9 cellular contexts compared by ENCODE assay signal in the genomic region with DNA sequence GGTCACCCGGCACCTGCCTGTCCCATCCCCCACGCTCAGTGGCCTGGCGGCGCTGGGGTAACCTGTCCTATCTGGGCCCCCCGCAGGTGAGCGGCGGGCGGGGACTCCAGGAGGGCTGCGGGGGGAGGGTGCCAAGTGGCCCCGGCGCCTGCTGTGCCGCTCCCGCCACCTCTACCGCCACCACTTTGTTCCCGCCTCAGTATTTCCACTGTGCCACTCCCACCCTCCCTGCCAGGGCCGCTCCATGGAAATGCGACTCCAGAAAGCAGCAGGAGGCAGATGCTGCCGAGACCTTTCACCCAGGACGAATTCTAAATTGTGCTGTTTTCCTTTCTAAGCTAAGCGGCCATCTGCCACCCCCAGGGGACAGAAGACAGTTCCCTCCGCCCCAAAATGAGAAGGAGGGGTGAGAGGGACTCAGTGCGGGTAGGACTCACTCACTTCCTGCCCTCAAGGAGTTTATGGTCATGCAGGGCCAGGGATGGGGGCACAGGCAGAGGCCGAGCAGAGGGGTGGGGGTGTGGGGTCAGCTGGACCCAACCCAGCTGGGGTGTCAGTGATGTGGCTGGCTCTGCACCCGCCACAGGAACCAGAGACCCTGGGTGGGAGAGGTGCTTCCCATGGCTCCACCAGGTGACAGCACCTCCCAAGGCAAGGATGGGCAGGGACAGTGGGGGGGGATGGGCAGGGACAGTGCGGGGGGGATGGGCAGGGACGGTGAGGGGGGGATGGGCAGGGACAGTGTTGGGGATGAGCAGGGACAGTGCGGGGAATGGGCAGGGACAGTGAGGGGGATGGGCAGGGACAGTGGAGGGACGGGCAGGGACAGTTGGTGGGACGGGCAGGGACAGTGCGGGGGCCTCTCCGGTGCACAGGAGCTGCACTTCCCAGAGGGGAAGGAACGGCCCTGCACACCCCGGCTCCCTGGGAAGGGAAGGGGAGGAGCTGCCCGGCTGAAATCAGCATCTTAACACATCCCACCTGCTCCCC. TPM values are rescaled to one million over a fixed set of nuclear protein-coding genes. Genes with fewer than 3 reads are reported as not detected.
DNase-seq lines count a peak whose midpoint lies in the region; ATAC-seq and TF ChIP-seq lines count a peak whose summit lies in the region.
"Had no signal": no experiment of that assay in that cellular context is flagged by ENCODE, and none has a peak within 500 bp of the region (broad histone marks: within the 10 kb centered on the region; RNA-seq: fewer than 3 reads in every experiment).

No MANE protein-coding gene starts in this region.

- H3K9me3 ChIP-seq in A673 (ENCODE audit: low read depth, low read length, poor library complexity, severe bottlenecking) (no peaks in the 10 kb centered on the region), SK-N-SH (no peaks in the 10 kb centered on the region), left lung (no peaks in the 10 kb centered on the region)

- BruUV-seq in A673 (replicated peaks; lab: Mats Ljungman, UMichigan), result no TSS peak

- H3K27ac ChIP-seq in A673 (ENCODE audit: low read depth, low read length, poor library complexity, severe bottlenecking), result no peak overlapping the region
- no peak overlapping the region for H3K27ac ChIP-seq in SK-N-SH (ENCODE audit: low read depth in 2 of 2, low read length in 1 of 2)
- H3K27ac ChIP-seq in left lung, result peak overlapping the region; percentile 39 to 46

- H3K4me2 ChIP-seq in SK-N-SH, result no peak overlapping the region

- CTCF ChIA-PET in A673 (lab: Charles Lee), result no interaction called here
- CTCF ChIA-PET in SK-N-SH (lab: Yijun Ruan, JAX), result interaction anchor here (0.8 to 2.5 kb wide), 5 partner anchors 11 to 103 kb away, joined by 3 to 9 read pairs (median 4); no protein-coding TSS in a partner anchor

- no peak for TF ChIP-seq EP300 in SK-N-SH (IDR thresholded peaks at IDR 0.05; ENCODE audit: borderline replicate concordance in 1 of 2, low read depth in 1 of 2, low read length in 1 of 2)

- H3K4me1 ChIP-seq in A673 (ENCODE audit: insufficient read depth, low read length, poor library complexity, severe bottlenecking) (peaks cover 14% of the 10 kb centered on the region), SK-N-SH (ENCODE audit: control insufficient read depth in 1 of 2, insufficient read depth in 2 of 2, low read depth in 1 of 2, low read length in 1 of 2) (peaks cover 0 to 9% of the 10 kb centered on the region in 2 experiments; a peak in 1 of 4 replicates), left lung (peaks cover 50 to 100% of the 10 kb centered on the region in 2 donors)

- POLR2A ChIA-PET in A673 (lab: Charles Lee; ENCODE audit: low non-redundant PET), result no interaction called here
- POLR2A ChIA-PET in SK-N-SH (lab: Yijun Ruan, JAX), result interaction anchor here (0.7 kb wide), 1 partner anchor 252 kb away, joined by 3 read pairs; no protein-coding TSS in a partner anchor

- intact Hi-C loops in A673 (cut with micrococcal nuclease; ENCODE audit: unreplicated experiment) (no loop called here), left lung (cut with DNase I) (no loop called here)

- DNase-seq in A673 (ENCODE audit: low spot score), result peak; percentile 49
- DNase-seq in GM19238 (ENCODE audit: insufficient read length, low spot score), result peak; percentile 56
- peak; percentile 86 for DNase-seq in SK-N-SH
- DNase-seq in left lung, result no peak
- DNase-seq in EL, result no peak
- no peak for DNase-seq in LoVo (ENCODE audit: low spot score)
- DNase-seq in superior temporal gyrus (ENCODE audit: extremely low spot score), result no peak
- DNase-seq: MV-4-11 had no signal

- WGBS in SK-N-SH (ENCODE audit: low lambda C conversion rate), result 65% methylated on average over 23 of the region's 34 CpGs

- H3K27me3 ChIP-seq in A673 (replicated peaks; ENCODE audit: insufficient read depth, low read depth, low read length, poor library complexity) (no peaks in the 10 kb centered on the region), SK-N-SH (ENCODE audit: insufficient read depth) (no peaks in the 10 kb centered on the region), left lung (no peaks in the 10 kb centered on the region)

- H2AFZ ChIP-seq in SK-N-SH (ENCODE audit: low read depth), result no peak overlapping the region

- H3F3A ChIP-seq in SK-N-SH (replicated peaks; ENCODE audit: insufficient read depth), result no peaks in the 10 kb centered on the region

- no peaks in the 10 kb centered on the region for H3K36me3 ChIP-seq in A673 (ENCODE audit: insufficient read depth, low read length, poor library complexity, severe bottlenecking)
- no peaks in the 10 kb centered on the region for H3K36me3 ChIP-seq in SK-N-SH (replicated peaks in 1 of 2; ENCODE audit: control insufficient read depth in 1 of 2, insufficient read depth in 2 of 2, low read length in 1 of 2)
- peaks cover 0 to 18% of the 10 kb centered on the region in 2 donors for H3K36me3 ChIP-seq in left lung

- H3K9ac ChIP-seq in SK-N-SH, result no peak overlapping the region

- no peak for TF ChIP-seq CTCF in A673 (conservative IDR thresholded peaks at IDR 0.05; ENCODE audit: low read depth, low read length)
- TF ChIP-seq CTCF in SK-N-SH (IDR thresholded peaks at IDR 0.05), result no peak
- no peak for TF ChIP-seq CTCF in left lung (IDR thresholded peaks at IDR 0.05)

- H3K79me2 ChIP-seq in SK-N-SH (ENCODE audit: insufficient read depth), result peaks cover 2% of the 10 kb centered on the region; the same call in 1 of the 2 replicates

- ATAC-seq in left lung (peak; percentile 3), GM21423 (IDR thresholded peaks at IDR 0.05; ENCODE audit: unreplicated experiment) (no peak)

- no peaks in the 10 kb centered on the region for H3K9me2 ChIP-seq in SK-N-SH

- no peak for TF ChIP-seq RAD21 in SK-N-SH (IDR thresholded peaks at IDR 0.05; ENCODE audit: low read length)

- H3K4me3 ChIP-seq in A673 (ENCODE audit: low read depth, low read length, poor library complexity, severe bottlenecking) (no peak overlapping the region), SK-N-SH (ENCODE audit: low read depth in 2 of 2, low read length in 1 of 2) (no peak overlapping the region), left lung (no peak overlapping the region)

- peaks cover 61% of the 10 kb centered on the region for H4K20me1 ChIP-seq in SK-N-SH (ENCODE audit: insufficient read depth)

TF ChIP-seq in SK-N-SH, 30 proteins besides CTCF, POLR2A, EP300 and RAD21:
- TF ChIP-seq ELF1 (IDR thresholded peaks at IDR 0.05), result no peak
- TF ChIP-seq CHD2 (IDR thresholded peaks at IDR 0.05; ENCODE audit: low read length, partially characterized antibody), result peak; percentile 33

RNA-seq across cellular contexts. Expression of gene NOTCH1, which starts 17.8 kb away (rescaled TPM):
- 37.2 and 50.2 TPM in 2 replicates for total RNA-seq in A673 (2021)
- polyA plus RNA-seq in SK-N-SH (2012; rRNA removed), result 2.6 and 6.6 TPM in 2 replicates
- polyA plus RNA-seq in SK-N-SH (2012; cell fraction: cytosol; rRNA removed), result 3.3 and 4.8 TPM in 2 replicates
- 25.0 and 35.2 TPM in 2 replicates for polyA plus RNA-seq in SK-N-SH (2012; cell fraction: nucleus; rRNA removed)
- 100 to 1,000 TPM in 1 of 2 donors, 10 to 100 TPM in 1; 65.1 to 102 TPM for total RNA-seq in left lung

RNA-seq across cellular contexts. Expression of gene SEC16A, which starts 45.2 kb away (rescaled TPM):
- total RNA-seq in A673 (2021) (72.9 and 73.7 TPM in 2 replicates), left lung (10 to 100 TPM; 77.8 to 79.5 TPM)
- polyA plus RNA-seq in SK-N-SH (2012; rRNA removed), result 14.8 and 25.9 TPM in 2 replicates
- 17.4 and 19.1 TPM in 2 replicates for polyA plus RNA-seq in SK-N-SH (2012; cell fraction: cytosol; rRNA removed)
- 87.5 and 96.8 TPM in 2 replicates for polyA plus RNA-seq in SK-N-SH (2012; cell fraction: nucleus; rRNA removed)

Comparison
In these comparisons a context has a peak if more than half of its experiments do, and no peak if none do; other contexts are left out.
1. DNase-seq: peak in A673 (single experiment), GM19238 (single experiment) and SK-N-SH (single experiment); none in left lung (0 of 2), EL (single experiment), LoVo (single experiment) and superior temporal gyrus (single experiment).
2. H3K27ac ChIP-seq: peak in left lung (2 of 2); none in A673 (single experiment) and SK-N-SH (0 of 2).